ENCODE assay signal across 9 cellular contexts in genomic region chr12:1630827-1631591, GRCh38. TPM values are rescaled to one million over a fixed set of nuclear protein-coding genes. Genes with fewer than 3 reads are reported as not detected.
DNase-seq lines count a peak whose midpoint lies in the region; ATAC-seq and TF ChIP-seq lines count a peak whose summit lies in the region.
"Had no signal": no experiment of that assay in that cellular context is flagged by ENCODE, and none has a peak within 500 bp of the region (broad histone marks: within the 10 kb centered on the region; RNA-seq: fewer than 3 reads in every experiment).

No MANE protein-coding gene starts in this region.

- peaks cover 16% of the 10 kb centered on the region for H3K4me1 ChIP-seq in CD4-positive, CD25-positive, alpha-beta regulatory T cell (ENCODE audit: control insufficient read depth, insufficient read depth, low read length, poor library complexity, severe bottlenecking)
- H3K4me1 ChIP-seq in Loucy (ENCODE audit: insufficient read depth, low read length, poor library complexity, severe bottlenecking) (peaks cover 15% of the 10 kb centered on the region), neural progenitor cell (peaks cover 41% of the 10 kb centered on the region)
- H3K4me1 ChIP-seq: uterus had no signal

- H3K36me3 ChIP-seq in CD4-positive, CD25-positive, alpha-beta regulatory T cell (ENCODE audit: control insufficient read depth, insufficient read depth, low read length), result no peaks in the 10 kb centered on the region
- H3K36me3 ChIP-seq in Loucy (ENCODE audit: insufficient read depth, low read length) (no peaks in the 10 kb centered on the region), neural progenitor cell (no peaks in the 10 kb centered on the region)
- H3K36me3 ChIP-seq: uterus had no signal

- H3K9me3 Mint-ChIP-seq in CD4-positive, CD25-positive, alpha-beta regulatory T cell, result peaks cover 0 to 2% (median 0%) of the 10 kb centered on the region in 7 donors
- no peaks in the 10 kb centered on the region for H3K9me3 Mint-ChIP-seq in effector memory CD8-positive, alpha-beta T cell
- H3K9me3 Mint-ChIP-seq in neural progenitor cell, result no peaks in the 10 kb centered on the region

- peak in 1 of 3 donors; percentile 12 for DNase-seq in CD4-positive, CD25-positive, alpha-beta regulatory T cell
- DNase-seq in effector memory CD8-positive, alpha-beta T cell, result no peak
- DNase-seq in neural progenitor cell (ENCODE audit: low spot score), result peak; percentile 53
- DNase-seq in NCI-H146 treated with DMSO at 0.1 percent for 48 hours (lab: John Stamatoyannopoulos, UW; ENCODE audit: unreplicated experiment), result no peak
- no peak for DNase-seq in activated CD8-positive, alpha-beta memory T cell treated with anti-CD3 and anti-CD28 coated beads for 24 hours
- DNase-seq in SHP77 (lab: John Stamatoyannopoulos, UW), result no peak

- H3K27ac Mint-ChIP-seq in CD4-positive, CD25-positive, alpha-beta regulatory T cell, result no peak overlapping the region
- H3K27ac Mint-ChIP-seq in effector memory CD8-positive, alpha-beta T cell, result no peak overlapping the region
- no peak overlapping the region for H3K27ac Mint-ChIP-seq in neural progenitor cell

- H3K9ac ChIP-seq in Loucy (ENCODE audit: low read depth, low read length, poor library complexity, severe bottlenecking) (peak overlapping the region; percentile 67), neural progenitor cell (no peak overlapping the region)

- no peaks in the 10 kb centered on the region for H4K20me1 ChIP-seq in Loucy (ENCODE audit: insufficient read depth, low read length, poor library complexity, severe bottlenecking)
- peaks cover 86% of the 10 kb centered on the region for H4K20me1 ChIP-seq in neural progenitor cell (ENCODE audit: low read depth)

- H3K27me3 ChIP-seq in CD4-positive, CD25-positive, alpha-beta regulatory T cell (ENCODE audit: control insufficient read depth, insufficient read depth, low read length), result peaks cover 27% of the 10 kb centered on the region
- H3K27me3 ChIP-seq in Loucy (ENCODE audit: insufficient read depth, low read length, poor library complexity, severe bottlenecking) (peaks cover 4% of the 10 kb centered on the region), neural progenitor cell (peaks cover 73% of the 10 kb centered on the region)
- H3K27me3 ChIP-seq: uterus had no signal

- H3K79me2 ChIP-seq in Loucy (ENCODE audit: insufficient read depth, low read length) (no peaks in the 10 kb centered on the region), neural progenitor cell (ENCODE audit: low read depth) (no peaks in the 10 kb centered on the region)

- H3K4me3 ChIP-seq in CD4-positive, CD25-positive, alpha-beta regulatory T cell (ENCODE audit: low read depth, low read length), result no peak overlapping the region
- H3K4me3 ChIP-seq in Loucy (ENCODE audit: low read length, poor library complexity, severe bottlenecking) (peak overlapping the region; percentile 81), neural progenitor cell (peak overlapping the region; percentile 63)

- peaks cover 4 to 24% (median 11%) of the 10 kb centered on the region in 4 donors for H3K4me1 Mint-ChIP-seq in CD4-positive, CD25-positive, alpha-beta regulatory T cell
- H3K4me1 Mint-ChIP-seq in effector memory CD8-positive, alpha-beta T cell (ENCODE audit: low read depth in 2 of 2), result peaks cover 8 to 15% of the 10 kb centered on the region in 2 donors
- peaks cover 54% of the 10 kb centered on the region for H3K4me1 Mint-ChIP-seq in neural progenitor cell

- H3K4me2 ChIP-seq in Loucy (ENCODE audit: low read depth, low read length, poor library complexity, severe bottlenecking), result peak overlapping the region; percentile 91
- H3K4me2 ChIP-seq in neural progenitor cell, result peak overlapping the region; percentile 98

- H3F3A ChIP-seq in Loucy (ENCODE audit: low read depth) (no peaks in the 10 kb centered on the region), neural progenitor cell (ENCODE audit: low read depth) (peaks cover 27% of the 10 kb centered on the region)

- ATAC-seq in CD4-positive, CD25-positive, alpha-beta regulatory T cell (ENCODE audit: low read depth in 2 of 2), result no peak
- no peak for ATAC-seq in effector memory CD8-positive, alpha-beta T cell (replicated peaks)
- ATAC-seq in HG03095 (IDR thresholded peaks at IDR 0.05; ENCODE audit: unreplicated experiment), result no peak

- peak overlapping the region; percentile 95; the same call in 1 of the 2 replicates for H2AFZ ChIP-seq in Loucy (ENCODE audit: low read length)
- no peak overlapping the region for H2AFZ ChIP-seq in neural progenitor cell (replicated peaks)

- H3K36me3 Mint-ChIP-seq in CD4-positive, CD25-positive, alpha-beta regulatory T cell, result no peaks in the 10 kb centered on the region
- peaks cover 5% of the 10 kb centered on the region for H3K36me3 Mint-ChIP-seq in effector memory CD8-positive, alpha-beta T cell (ENCODE audit: insufficient read depth)
- peaks cover 10% of the 10 kb centered on the region for H3K36me3 Mint-ChIP-seq in neural progenitor cell

- peaks cover 91% of the 10 kb centered on the region for H3K27me3 Mint-ChIP-seq in CD4-positive, CD25-positive, alpha-beta regulatory T cell
- H3K27me3 Mint-ChIP-seq in effector memory CD8-positive, alpha-beta T cell, result peaks cover 70 to 90% of the 10 kb centered on the region in 2 donors
- peaks cover 28% of the 10 kb centered on the region for H3K27me3 Mint-ChIP-seq in neural progenitor cell (ENCODE audit: insufficient read depth, low read depth)

- no peaks in the 10 kb centered on the region for H3K9me2 ChIP-seq in Loucy (replicated peaks; ENCODE audit: low read depth, low read length)

- H3K9me3 ChIP-seq in CD4-positive, CD25-positive, alpha-beta regulatory T cell (ENCODE audit: control insufficient read depth in 2 of 2, low read length in 2 of 2), result no peaks in the 10 kb centered on the region
- H3K9me3 ChIP-seq in Loucy (ENCODE audit: insufficient read depth, low read depth, low read length) (no peaks in the 10 kb centered on the region), neural progenitor cell (ENCODE audit: low read depth) (no peaks in the 10 kb centered on the region)
- H3K9me3 ChIP-seq: uterus had no signal

- TF ChIP-seq CTCF in Loucy (conservative IDR thresholded peaks at IDR 0.05; ENCODE audit: low read length), result no peak
- no peak for TF ChIP-seq CTCF in neural progenitor cell (IDR thresholded peaks at IDR 0.05)

- no peak overlapping the region for H3K27ac ChIP-seq in CD4-positive, CD25-positive, alpha-beta regulatory T cell (ENCODE audit: insufficient read depth, low read length, poor library complexity, severe bottlenecking)
- H3K27ac ChIP-seq in neural progenitor cell, result no peak overlapping the region

- H3K4me3 Mint-ChIP-seq in CD4-positive, CD25-positive, alpha-beta regulatory T cell, result peak overlapping the region in 3 of 4 donors; percentile 65 to 75 (median 71)
- peak overlapping the region; percentile 61 to 72 for H3K4me3 Mint-ChIP-seq in effector memory CD8-positive, alpha-beta T cell
- H3K4me3 Mint-ChIP-seq in neural progenitor cell, result peak overlapping the region; percentile 82

RNA-seq across cellular contexts. Expression of gene WNT5B, which starts 2.0 kb away (rescaled TPM):
- total RNA-seq in CD4-positive, CD25-positive, alpha-beta regulatory T cell, result not detected
- not detected for polyA plus RNA-seq in CD4-positive, CD25-positive, alpha-beta regulatory T cell
- 43.7 and 73.8 TPM in 2 replicates for total RNA-seq in neural progenitor cell (ENCODE audit: low replicate concordance)

RNA-seq across cellular contexts. Expression of gene FBXL14, which starts 36.6 kb away (rescaled TPM):
- 26.0 TPM for total RNA-seq in CD4-positive, CD25-positive, alpha-beta regulatory T cell
- 10 to 100 TPM; 18.5 to 24.3 (median 23.7) TPM for polyA plus RNA-seq in CD4-positive, CD25-positive, alpha-beta regulatory T cell
- 27.3 and 64.6 TPM in 2 replicates for total RNA-seq in neural progenitor cell (ENCODE audit: low replicate concordance)

RNA-seq across cellular contexts. Expression of gene ADIPOR2, which starts 59.9 kb away (rescaled TPM):
- total RNA-seq in CD4-positive, CD25-positive, alpha-beta regulatory T cell, result 26.3 TPM
- polyA plus RNA-seq in CD4-positive, CD25-positive, alpha-beta regulatory T cell, result 1 to 10 TPM; 1.8 to 3.3 (median 2.5) TPM
- total RNA-seq in neural progenitor cell (ENCODE audit: low replicate concordance), result 29.6 and 33.6 TPM in 2 replicates

Comparison
In these comparisons a context has a peak if more than half of its experiments do, and no peak if none do; other contexts are left out.
1. RNA of gene WNT5B, which starts 2.0 kb away (total RNA-seq): 43.7 to 73.8 TPM in neural progenitor cell; not detected in CD4-positive, CD25-positive, alpha-beta regulatory T cell (single experiment); every median in the first group is over 10 times any median in the second.
2. Peak in every context shown above with its lines, with median percentiles within 50 percentile points of each other: H3K4me3 Mint-ChIP-seq.